17 cellular contexts compared by ENCODE assay signal in genomic region chr16:5557966-5558365, GRCh38.
DNase-seq lines count a peak whose midpoint lies in the region; ATAC-seq and TF ChIP-seq lines count a peak whose summit lies in the region.
"Had no signal": no experiment of that assay in that cellular context is flagged by ENCODE, and none has a peak within 500 bp of the region (broad histone marks: within the 10 kb centered on the region; RNA-seq: fewer than 3 reads in every experiment).

No MANE protein-coding gene starts in this region.

- in situ Hi-C loops in ACHN (cut with HindIII; ENCODE audit: low pct_ligation_motif_present, low pct_unique_long_range_greater_than_20kb, low sequenced_read_pairs), result no loop called here

- H3K4me3 ChIP-seq in body of pancreas, result no peak overlapping the region
- H3K4me3 ChIP-seq: BLaER1 treated with 17β-estradiol and CSF1 and Interleukin-3, amounts not matched to agents 10 nM and 100 nM had no signal

- no peak for ATAC-seq in body of pancreas
- ATAC-seq: CD8-positive, alpha-beta T cell had no signal

- no peak overlapping the region for H3K27ac ChIP-seq in body of pancreas
- H3K27ac ChIP-seq: C4-2B had no signal

- no peaks in the 10 kb centered on the region for H3K4me1 ChIP-seq in body of pancreas
- H3K4me1 ChIP-seq: Caco-2 had no signal

- intact Hi-C loops in body of pancreas (cut with DNase I), result no loop called here

- TF ChIP-seq POLR2A in body of pancreas (IDR thresholded peaks at IDR 0.05), result no peak

- H3K27me3 ChIP-seq in body of pancreas, result no peaks in the 10 kb centered on the region
- H3K27me3 ChIP-seq: BLaER1 treated with 17β-estradiol and CSF1 and Interleukin-3, amounts not matched to agents 10 nM and 100 nM had no signal

- H3K36me3 ChIP-seq in body of pancreas (replicated peaks in 1 of 2; ENCODE audit: insufficient read depth in 1 of 2, low read depth in 2 of 2), result no peaks in the 10 kb centered on the region
- H3K36me3 ChIP-seq: BLaER1 treated with 17β-estradiol and CSF1 and Interleukin-3, amounts not matched to agents 10 nM and 100 nM had no signal

- no peaks in the 10 kb centered on the region for H3K9me3 ChIP-seq in body of pancreas
- H3K9me3 ChIP-seq: Caco-2 had no signal

- TF ChIP-seq CTCF in body of pancreas (IDR thresholded peaks at IDR 0.05), result no peak

- DNase-seq in NCI-H226 (peak; percentile 57), NCI-H82 treated with DMSO at 0.1 percent for 48 hours (lab: John Stamatoyannopoulos, UW; ENCODE audit: unreplicated experiment) (peak; percentile 32), islet precursor cell (peak; percentile 55), ACHN (no peak), midbrain (lab: John Stamatoyannopoulos, UW) (no peak), SKM-1 (lab: John Stamatoyannopoulos, UW; ENCODE audit: unreplicated experiment) (no peak), body of pancreas (no peak)
- DNase-seq: 8988T; AML-193; Caco-2; Calu3; CD4-positive, alpha-beta T cell; CD8-positive, alpha-beta T cell; DMS79 treated with DMSO at 0.1 percent for 48 hours; GF-D8 had no signal

- WGBS in body of pancreas, 2 donors, result 32 to 52% methylated on average over 8 to 9 of the region's 9 CpGs

Comparison
In these comparisons a context has a peak if more than half of its experiments do, and no peak if none do; other contexts are left out.
1. DNase-seq: peak in NCI-H226 (single experiment), NCI-H82 treated with DMSO at 0.1 percent for 48 hours (single experiment) and islet precursor cell (single experiment); none in ACHN (single experiment), midbrain (single experiment), SKM-1 (single experiment) and body of pancreas (0 of 4).